Comparison of ENCODE assay signal across 27 cellular contexts in genomic region chr17:43074869-43075268, GRCh38. TPM values are rescaled to one million over a fixed set of nuclear protein-coding genes. Genes with fewer than 3 reads are reported as not detected.
"Had no signal": no experiment of that assay in that cellular context is flagged by ENCODE, and none has a peak within 500 bp of the region (broad histone marks: within the 10 kb centered on the region; RNA-seq: fewer than 3 reads in every experiment).

No MANE protein-coding gene starts in this region.

- H3K27ac ChIP-seq: coronary artery, gastrocnemius medialis, heart left ventricle, hepatocyte, left lung, neural progenitor cell, parathyroid adenoma, sigmoid colon, stomach, thyroid gland, vagina had no signal

- H3K36me3 Mint-ChIP-seq: naive B cell; natural killer cell treated with Interleukin-12 subunit alpha and Interleukin-12 subunit beta and Interleukin-15 and Interleukin-18, amount 100 ng/mL, for 72 hours had no signal

- H3K27me3 ChIP-seq: gastrocnemius medialis, heart left ventricle, hepatocyte, left lung, neural progenitor cell, sigmoid colon, stomach, thyroid gland, vagina had no signal

- ATAC-seq: effector memory CD8-positive, alpha-beta T cell; gastrocnemius medialis; heart left ventricle; left cardiac atrium; left lung; mucosa of descending colon; natural killer cell treated with Interleukin-12 subunit alpha and Interleukin-12 subunit beta and Interleukin-15 and Interleukin-18, amount 100 ng/mL, for 72 hours; stimulated activated effector memory CD8-positive, alpha-beta T cell treated with anti-CD3 and anti-CD28 coated beads, Interleukin-12 subunit alpha, Interleukin-12 subunit beta, amount 100 ng/mL, for 72 hours had no signal

- H3K27me3 Mint-ChIP-seq: effector memory CD8-positive, alpha-beta T cell; naive B cell; natural killer cell treated with Interleukin-12 subunit alpha and Interleukin-12 subunit beta and Interleukin-15 and Interleukin-18, amount 100 ng/mL, for 72 hours; progenitor cell of endocrine pancreas had no signal

- H3K9me3 Mint-ChIP-seq: effector memory CD8-positive, alpha-beta T cell; mesothelial cell of epicardium; naive B cell; natural killer cell treated with Interleukin-12 subunit alpha and Interleukin-12 subunit beta and Interleukin-15 and Interleukin-18, amount 100 ng/mL, for 72 hours; neural progenitor cell; stimulated activated effector memory CD8-positive, alpha-beta T cell treated with anti-CD3 and anti-CD28 coated beads, Interleukin-12 subunit alpha, Interleukin-12 subunit beta, amount 100 ng/mL, for 72 hours had no signal

- H3K9ac ChIP-seq: neural progenitor cell, parathyroid adenoma had no signal

- H3K4me1 ChIP-seq: gastrocnemius medialis, left lung, neural progenitor cell, parathyroid adenoma, sigmoid colon, stomach, vagina had no signal

- H3K36me3 ChIP-seq: sigmoid colon, thyroid gland, vagina had no signal

- FAIRE-seq: endometrium, islet of Langerhans had no signal

- DNase-seq: effector memory CD8-positive, alpha-beta T cell; foreskin fibroblast; gastrocnemius medialis; heart left ventricle; left cardiac atrium; left lung; mesenchymal stem cell; mucosa of descending colon; naive B cell; sigmoid colon; stimulated activated CD4-positive, alpha-beta T cell treated with anti-CD3 and anti-CD28 coated beads, Interleukin-2, amount 100 ng/mL, for 24 hours; stimulated activated CD4-positive, alpha-beta T cell treated with anti-CD3 and anti-CD28 coated beads, Interleukin-4, amount 100 ng/mL, for 24 hours; stimulated activated naive CD4-positive, alpha-beta T cell treated with Interleukin-2 at 50 U/mL for 16 hours; stomach; thyroid gland; trophoblast cell had no signal

- H3K4me3 ChIP-seq: coronary artery, gastrocnemius medialis, heart left ventricle, hepatocyte, left lung, mucosa of descending colon, neural progenitor cell, sigmoid colon, stomach, thyroid gland, vagina had no signal

- H3K4me1 Mint-ChIP-seq: mesothelial cell of epicardium; naive B cell; neural progenitor cell; stimulated activated effector memory CD8-positive, alpha-beta T cell treated with anti-CD3 and anti-CD28 coated beads, Interleukin-12 subunit alpha, Interleukin-12 subunit beta, amount 100 ng/mL, for 72 hours had no signal

- H3K9me3 ChIP-seq: gastrocnemius medialis, heart left ventricle, left lung, mucosa of descending colon, sigmoid colon, stomach, thyroid gland, vagina had no signal

- H2AFZ ChIP-seq: hepatocyte, neural progenitor cell, parathyroid adenoma had no signal

- H3K27ac Mint-ChIP-seq: effector memory CD8-positive, alpha-beta T cell; mesothelial cell of epicardium; natural killer cell treated with Interleukin-12 subunit alpha and Interleukin-12 subunit beta and Interleukin-15 and Interleukin-18, amount 100 ng/mL, for 72 hours; neural progenitor cell; stimulated activated effector memory CD8-positive, alpha-beta T cell treated with anti-CD3 and anti-CD28 coated beads, Interleukin-12 subunit alpha, Interleukin-12 subunit beta, amount 100 ng/mL, for 72 hours had no signal

- H3K4me3 Mint-ChIP-seq: effector memory CD8-positive, alpha-beta T cell; mesothelial cell of epicardium; naive B cell; natural killer cell treated with Interleukin-12 subunit alpha and Interleukin-12 subunit beta and Interleukin-15 and Interleukin-18, amount 100 ng/mL, for 72 hours; neural progenitor cell; stimulated activated effector memory CD8-positive, alpha-beta T cell treated with anti-CD3 and anti-CD28 coated beads, Interleukin-12 subunit alpha, Interleukin-12 subunit beta, amount 100 ng/mL, for 72 hours had no signal

- H3K4me2 ChIP-seq: hepatocyte, neural progenitor cell had no signal

RNA-seq across cellular contexts. Expression of gene RND2, which starts 49.8 kb away (rescaled TPM):
- total RNA-seq: natural killer cell treated with Interleukin-12 subunit alpha and Interleukin-12 subunit beta and Interleukin-15 and Interleukin-18, amount 100 ng/mL, for 72 hours had no signal
